9 cellular contexts compared by ENCODE assay signal in genomic region chr3:5017953-5018531, GRCh38. TPM values are rescaled to one million over a fixed set of nuclear protein-coding genes. Genes with fewer than 3 reads are reported as not detected.
DNase-seq lines count a peak whose midpoint lies in the region; ATAC-seq and TF ChIP-seq lines count a peak whose summit lies in the region.
"Had no signal": no experiment of that assay in that cellular context is flagged by ENCODE, and none has a peak within 500 bp of the region (broad histone marks: within the 10 kb centered on the region; RNA-seq: fewer than 3 reads in every experiment).

No MANE protein-coding gene starts in this region.

- no peaks in the 10 kb centered on the region for H3K36me3 ChIP-seq in SJSA1

- peaks cover 66% of the 10 kb centered on the region for H3K4me1 ChIP-seq in SJSA1 (replicated peaks)

- no peaks in the 10 kb centered on the region for H3K9me3 ChIP-seq in SJSA1 (replicated peaks)

- DNase-seq in DMS 273 treated with DMSO at 0.1 percent for 48 hours (lab: John Stamatoyannopoulos, UW): peak; percentile 32
- peak in 1 of 2 experiments; percentile 28 for DNase-seq in SJSA1 (ENCODE audit: low read depth in 1 of 2, low spot score in 2 of 2)
- DNase-seq in fibroblast of pulmonary artery (ENCODE audit: low read depth): peak; percentile 43
- DNase-seq in renal cortical epithelial cell (ENCODE audit: low read depth): peak; percentile 63
- no peak for DNase-seq in NCI-H128 (lab: John Stamatoyannopoulos, UW; ENCODE audit: unreplicated experiment)
- no peak for DNase-seq in stimulated activated naive CD8-positive, alpha-beta T cell treated with anti-CD3 and anti-CD28 coated beads, Interleukin-15, Interleukin-2, amounts not matched to agents 100 U/mL and 50 U/mL, for 24 hours
- no peak for DNase-seq in GF-D8 (lab: John Stamatoyannopoulos, UW)
- no peak for DNase-seq in NCI-H1930 (lab: John Stamatoyannopoulos, UW)

- TF ChIP-seq CTCF in fibroblast of pulmonary artery (IDR thresholded peaks at IDR 0.05; ENCODE audit: low read length, missing control alignments): no peak

- H3K27ac ChIP-seq in SJSA1: peak overlapping the region; percentile 22

- ATAC-seq in stimulated activated naive CD8-positive, alpha-beta T cell treated with anti-CD3 and anti-CD28 coated beads, Interleukin-15, Interleukin-2, amounts not matched to agents 100 U/mL and 50 U/mL, for 24 hours: no peak
- ATAC-seq: SK-N-SH treated with all-trans-retinoic acid at 6 μM for 48 hours had no signal

- H3K4me3 ChIP-seq in SJSA1 (no peak overlapping the region), fibroblast of pulmonary artery (replicated peaks; ENCODE audit: low read depth, low read length) (no peak overlapping the region)

- no peaks in the 10 kb centered on the region for H3K27me3 ChIP-seq in SJSA1 (replicated peaks)

RNA-seq across cellular contexts. Expression of gene BHLHE40, which starts 38.8 kb away (rescaled TPM):
- 6.3 and 8.4 TPM in 2 replicates for total RNA-seq in SJSA1 (2014; rRNA removed; shearing (Covaris generic))
- 35.9 and 75.4 TPM in 2 replicates for total RNA-seq in renal cortical epithelial cell

Comparison
In these comparisons a context has a peak if more than half of its experiments do, and no peak if none do; other contexts are left out.
1. DNase-seq: peak in DMS 273 treated with DMSO at 0.1 percent for 48 hours (single experiment), fibroblast of pulmonary artery (single experiment) and renal cortical epithelial cell (single experiment); none in NCI-H128 (single experiment), stimulated activated naive CD8-positive, alpha-beta T cell treated with anti-CD3 and anti-CD28 coated beads, Interleukin-15, Interleukin-2, amounts not matched to agents 100 U/mL and 50 U/mL, for 24 hours (single experiment), GF-D8 (single experiment) and NCI-H1930 (0 of 2).